ENCODE assay signal across 29 cellular contexts in genomic region chrX:147180886-147181285, GRCh38.
"Had no signal": no experiment of that assay in that cellular context is flagged by ENCODE, and none has a peak within 500 bp of the region (broad histone marks: within the 10 kb centered on the region; RNA-seq: fewer than 3 reads in every experiment).

No MANE protein-coding gene starts in this region.

- H3K4me3 Mint-ChIP-seq: activated CD4-positive, alpha-beta T cell treated with anti-CD3 and anti-CD28 coated beads for 36 hours; activated naive CD8-positive, alpha-beta T cell; activated T-cell treated with anti-CD3 and anti-CD28 coated beads, Interleukin-2, amount 50 U/mL, for 72 hours; nephron progenitor cell; stimulated activated naive B cell treated with anti-CD40 and anti-IgM and Interleukin-4, amounts not matched to agents 10 μg/mL and 1 μg/mL and 100 μg/mL, for 72 hours had no signal

- H3K9me3 ChIP-seq: adrenal gland, body of pancreas, colonic mucosa, gastrocnemius medialis, neutrophil, sigmoid colon, suprapubic skin, tibial nerve had no signal

- H3K9me3 Mint-ChIP-seq: activated T-cell treated with anti-CD3 and anti-CD28 coated beads, Interleukin-2, amount 50 U/mL, for 72 hours; stimulated activated naive B cell treated with anti-CD40 and anti-IgM and Interleukin-4, amounts not matched to agents 10 μg/mL and 1 μg/mL and 100 μg/mL, for 72 hours had no signal

- H3K4me1 Mint-ChIP-seq: activated CD4-positive, alpha-beta T cell treated with anti-CD3 and anti-CD28 coated beads for 36 hours; nephron progenitor cell; stimulated activated naive B cell treated with anti-CD40 and anti-IgM and Interleukin-4, amounts not matched to agents 10 μg/mL and 1 μg/mL and 100 μg/mL, for 72 hours had no signal

- H3K27ac Mint-ChIP-seq: activated CD4-positive, alpha-beta T cell treated with anti-CD3 and anti-CD28 coated beads for 36 hours; activated naive CD8-positive, alpha-beta T cell; activated T-cell treated with anti-CD3 and anti-CD28 coated beads, Interleukin-2, amount 50 U/mL, for 72 hours; nephron progenitor cell; stimulated activated naive B cell treated with anti-CD40 and anti-IgM and Interleukin-4, amounts not matched to agents 10 μg/mL and 1 μg/mL and 100 μg/mL, for 72 hours had no signal

- ATAC-seq: activated CD4-positive, alpha-beta T cell treated with anti-CD3 and anti-CD28 coated beads for 36 hours; activated T-cell treated with anti-CD3 and anti-CD28 coated beads, Interleukin-2, amount 50 U/mL, for 72 hours; body of pancreas; gastrocnemius medialis; mucosa of descending colon; stimulated activated naive B cell treated with anti-CD40 and anti-IgM and Interleukin-4, amounts not matched to agents 10 μg/mL and 1 μg/mL and 100 μg/mL, for 72 hours had no signal

- H3K4me1 ChIP-seq: adrenal gland, body of pancreas, colonic mucosa, gastrocnemius medialis, sigmoid colon, suprapubic skin, tibial nerve had no signal

- H3K36me3 Mint-ChIP-seq: activated naive CD8-positive, alpha-beta T cell; stimulated activated naive B cell treated with anti-CD40 and anti-IgM and Interleukin-4, amounts not matched to agents 10 μg/mL and 1 μg/mL and 100 μg/mL, for 72 hours had no signal

- H3K27ac ChIP-seq: adrenal gland, body of pancreas, cardiac muscle cell, colonic mucosa, epithelial cell of prostate, gastrocnemius medialis, neutrophil, sigmoid colon, suprapubic skin, tibial nerve had no signal

- DNase-seq: activated CD4-positive, alpha-beta T cell treated with anti-CD3 and anti-CD28 coated beads for 36 hours; activated CD4-positive, CD25-positive, alpha-beta regulatory T cell; activated effector memory CD4-positive, alpha-beta T cell treated with Interleukin-2 at 50 U/mL for 16 hours; activated naive CD4-positive, alpha-beta T cell treated with Interleukin-2 at 50 U/mL for 16 hours; activated T-cell treated with anti-CD3 and anti-CD28 coated beads for 4 hours; activated T-cell treated with anti-CD3 and anti-CD28 coated beads, Interleukin-2, amount 50 U/mL, for 72 hours; adrenal gland; aorta; body of pancreas; cerebellar nuclear complex; colonic mucosa; effector CD8-positive, alpha-beta T cell; gastrocnemius medialis; glutamatergic neuron; islet precursor cell; nephron progenitor cell; sigmoid colon; stimulated activated CD4-positive, alpha-beta T cell treated with anti-CD3 and anti-CD28 coated beads, Interleukin-1b, Interleukin-23, amount 100 ng/mL, for 48 hours; stimulated activated naive B cell treated with anti-CD40 and anti-IgM and Interleukin-4, amounts not matched to agents 10 μg/mL and 1 μg/mL and 100 μg/mL, for 72 hours had no signal

- H3K4me2 ChIP-seq: smooth muscle cell had no signal

- H3K27me3 Mint-ChIP-seq: activated CD4-positive, alpha-beta T cell treated with anti-CD3 and anti-CD28 coated beads for 36 hours; activated naive CD8-positive, alpha-beta T cell; stimulated activated naive B cell treated with anti-CD40 and anti-IgM and Interleukin-4, amounts not matched to agents 10 μg/mL and 1 μg/mL and 100 μg/mL, for 72 hours had no signal

- H3K36me3 ChIP-seq: adrenal gland, cardiac muscle cell, colonic mucosa, gastrocnemius medialis, neutrophil, sigmoid colon, suprapubic skin, tibial nerve had no signal

- H3K4me3 ChIP-seq: adrenal gland, body of pancreas, cardiac muscle cell, colonic mucosa, gastrocnemius medialis, mucosa of descending colon, sigmoid colon, smooth muscle cell, suprapubic skin, tibial nerve had no signal

- H3K27me3 ChIP-seq: adrenal gland, body of pancreas, cardiac muscle cell, colonic mucosa, gastrocnemius medialis, neutrophil, sigmoid colon, suprapubic skin, tibial nerve had no signal

- FAIRE-seq: endometrium, urothelium cell line had no signal
